Comparison of ENCODE assay signal across 19 cellular contexts in genomic region chr9:13915591-13916301, GRCh38.
DNase-seq lines count a peak whose midpoint lies in the region; ATAC-seq and TF ChIP-seq lines count a peak whose summit lies in the region.
"Had no signal": no experiment of that assay in that cellular context is flagged by ENCODE, and none has a peak within 500 bp of the region (broad histone marks: within the 10 kb centered on the region; RNA-seq: fewer than 3 reads in every experiment).

No MANE protein-coding gene starts in this region.

- H2BK20ac ChIP-seq in IMR-90 (ENCODE audit: low read depth, low read length), result no peak overlapping the region

- no peak overlapping the region for H4K8ac ChIP-seq in IMR-90 (ENCODE audit: low read depth in 2 of 2, low read length in 2 of 2)

- no peaks in the 10 kb centered on the region for H3K9me1 ChIP-seq in IMR-90 (ENCODE audit: insufficient read depth, low read length)

- H3K36me3 Mint-ChIP-seq in mesothelial cell of epicardium, result no peaks in the 10 kb centered on the region
- no peaks in the 10 kb centered on the region for H3K36me3 Mint-ChIP-seq in activated CD8-positive, alpha-beta memory T cell treated with anti-CD3 and anti-CD28 coated beads, Interleukin-2, amount 10 ng/mL, durations not matched to agents 7 days and 5 days
- H3K36me3 Mint-ChIP-seq: brain; naive thymus-derived CD4-positive, alpha-beta T cell had no signal

- no peak overlapping the region for H3K18ac ChIP-seq in IMR-90 (ENCODE audit: low read depth, low read length)

- H2BK120ac ChIP-seq in IMR-90 (ENCODE audit: low read depth, low read length), result no peak overlapping the region

- peaks cover 55% of the 10 kb centered on the region for H3K4me1 Mint-ChIP-seq in mesothelial cell of epicardium
- H3K4me1 Mint-ChIP-seq in activated CD8-positive, alpha-beta memory T cell treated with anti-CD3 and anti-CD28 coated beads, Interleukin-2, amount 10 ng/mL, durations not matched to agents 7 days and 5 days, result no peaks in the 10 kb centered on the region
- H3K4me1 Mint-ChIP-seq: naive thymus-derived CD4-positive, alpha-beta T cell had no signal

- TF ChIP-seq CTCF in IMR-90 (conservative IDR thresholded peaks at IDR 0.05; ENCODE audit: low read depth, low read length) (no peak), fibroblast of mammary gland (conservative IDR thresholded peaks at IDR 0.05; ENCODE audit: control insufficient read depth, insufficient read depth, low read depth, low read length) (no peak), mesothelial cell of epicardium (IDR thresholded peaks at IDR 0.05; ENCODE audit: unreplicated experiment) (no peak)

- H3K79me1 ChIP-seq in IMR-90 (ENCODE audit: low read depth in 1 of 2, low read length in 2 of 2), result no peaks in the 10 kb centered on the region

- no peak for TF ChIP-seq RAD21 in IMR-90 (IDR thresholded peaks at IDR 0.05; ENCODE audit: low read length)

- in situ Hi-C loops in IMR-90 (cut with MboI; ENCODE audit: low sequenced_read_pairs), result no loop called here

- no peak overlapping the region for H3K4ac ChIP-seq in IMR-90 (ENCODE audit: low read depth, low read length)

- H3K9me3 Mint-ChIP-seq in mesothelial cell of epicardium, result no peaks in the 10 kb centered on the region
- H3K9me3 Mint-ChIP-seq in activated CD8-positive, alpha-beta memory T cell treated with anti-CD3 and anti-CD28 coated beads, Interleukin-2, amount 10 ng/mL, durations not matched to agents 7 days and 5 days (ENCODE audit: low read depth), result peaks cover 4% of the 10 kb centered on the region

- CTCF ChIA-PET in IMR-90 (lab: Yijun Ruan, JAX), result interaction anchor here (1.6 kb wide), 1 partner anchor 438 kb away, joined by 3 read pairs; no protein-coding TSS in a partner anchor
- CTCF ChIA-PET in activated CD8-positive, alpha-beta memory T cell treated with anti-CD3 and anti-CD28 coated beads, Interleukin-2, amount 10 ng/mL, durations not matched to agents 7 days and 5 days (lab: Charles Lee), result no interaction called here

- H3K4me2 ChIP-seq in IMR-90 (ENCODE audit: low read depth, low read length), result no peak overlapping the region

- BruUV-seq in IMR-90 (replicated peaks; lab: Mats Ljungman, UMichigan), result no TSS peak

- H4K5ac ChIP-seq in IMR-90 (ENCODE audit: low read depth, low read length), result no peak overlapping the region

- H3K27ac Mint-ChIP-seq in mesothelial cell of epicardium, result peak overlapping the region; percentile 35
- H3K27ac Mint-ChIP-seq in activated CD8-positive, alpha-beta memory T cell treated with anti-CD3 and anti-CD28 coated beads, Interleukin-2, amount 10 ng/mL, durations not matched to agents 7 days and 5 days, result no peak overlapping the region
- H3K27ac Mint-ChIP-seq: brain; naive thymus-derived CD4-positive, alpha-beta T cell had no signal

- H3K27me3 Mint-ChIP-seq in mesothelial cell of epicardium (ENCODE audit: low read depth), result no peaks in the 10 kb centered on the region
- H3K27me3 Mint-ChIP-seq in activated CD8-positive, alpha-beta memory T cell treated with anti-CD3 and anti-CD28 coated beads, Interleukin-2, amount 10 ng/mL, durations not matched to agents 7 days and 5 days, result no peaks in the 10 kb centered on the region
- H3K27me3 Mint-ChIP-seq: naive thymus-derived CD4-positive, alpha-beta T cell had no signal

- POLR2A ChIA-PET in IMR-90 (lab: Charles Lee; ENCODE audit: unreplicated experiment), result no interaction called here

- no peak overlapping the region for H3K9ac ChIP-seq in IMR-90 (ENCODE audit: low read depth, low read length)

- H3K27me3 ChIP-seq in IMR-90 (ENCODE audit: control insufficient read depth, insufficient read depth, low read length), result no peaks in the 10 kb centered on the region
- H3K27me3 ChIP-seq: dorsolateral prefrontal cortex, suprapubic skin had no signal

- H3K14ac ChIP-seq in IMR-90 (replicated peaks; ENCODE audit: low read depth, low read length), result no peak overlapping the region

- H3K9me3 ChIP-seq in IMR-90 (ENCODE audit: control insufficient read depth, insufficient read depth, low read length), result no peaks in the 10 kb centered on the region
- H3K9me3 ChIP-seq: Caco-2, suprapubic skin had no signal

- 60% methylated on average over 1 of the region's 4 CpGs; no CpG with 5 or more reads in 1 of the 2 experiments for WGBS in IMR-90 (ENCODE audit: extremely low coverage in 2 of 2, insufficient read length in 1 of 2), 2 experiments

- H2AK5ac ChIP-seq in IMR-90 (ENCODE audit: low read depth, low read length), result no peak overlapping the region

- no peak overlapping the region for H2BK5ac ChIP-seq in IMR-90 (ENCODE audit: low read depth, low read length, poor library complexity, severe bottlenecking)

- no peak overlapping the region for H2AK9ac ChIP-seq in IMR-90 (replicated peaks; ENCODE audit: low read depth, low read length, poor library complexity)

- ATAC-seq in IMR-90 (ENCODE audit: low read depth), result no peak
- ATAC-seq in activated CD8-positive, alpha-beta memory T cell treated with anti-CD3 and anti-CD28 coated beads, Interleukin-2, amount 10 ng/mL, durations not matched to agents 7 days and 5 days, result no peak
- ATAC-seq in GM21447 (IDR thresholded peaks at IDR 0.05; ENCODE audit: unreplicated experiment), result no peak
- ATAC-seq: naive thymus-derived CD4-positive, alpha-beta T cell had no signal

- H3K23ac ChIP-seq in IMR-90 (ENCODE audit: low read depth, low read length), result no peak overlapping the region

- intact Hi-C loops in IMR-90 (cut with micrococcal nuclease), result no loop called here

- H3K4me3 ChIP-seq in IMR-90 (ENCODE audit: insufficient read depth, low read depth, low read length), result no peak overlapping the region
- H3K4me3 ChIP-seq in fibroblast of mammary gland (ENCODE audit: control insufficient read depth, low read depth, low read length), result no peak overlapping the region
- H3K4me3 ChIP-seq: dorsolateral prefrontal cortex, suprapubic skin had no signal

- H3K4me1 ChIP-seq in IMR-90 (ENCODE audit: control insufficient read depth, insufficient read depth, low read length), result no peaks in the 10 kb centered on the region
- H3K4me1 ChIP-seq: Caco-2, suprapubic skin had no signal

- no peak overlapping the region for H3K27ac ChIP-seq in IMR-90 (ENCODE audit: insufficient read depth, low read length)
- H3K27ac ChIP-seq: dorsolateral prefrontal cortex, suprapubic skin had no signal

- no peaks in the 10 kb centered on the region for H3K36me3 ChIP-seq in IMR-90 (ENCODE audit: control insufficient read depth, insufficient read depth, low read length)
- H3K36me3 ChIP-seq: suprapubic skin had no signal

- no peak overlapping the region for H2BK15ac ChIP-seq in IMR-90 (ENCODE audit: low read depth, low read length)

- DNase-seq in IMR-90 (peak; percentile 35), RKO (ENCODE audit: low spot score) (peak; percentile 9), fibroblast of mammary gland (ENCODE audit: low read depth) (peak; percentile 34), mesothelial cell of epicardium (ENCODE audit: low spot score in 2 of 2, unreplicated experiment in 2 of 2) (no peak), T-helper 9 cell (no peak), NCI-H2107 treated with DMSO at 0.1 percent for 48 hours (lab: John Stamatoyannopoulos, UW; ENCODE audit: unreplicated experiment) (no peak)
- DNase-seq in activated CD8-positive, alpha-beta memory T cell treated with anti-CD3 and anti-CD28 coated beads, Interleukin-2, amount 10 ng/mL, durations not matched to agents 7 days and 5 days, result no peak
- DNase-seq: activated CD4-positive, alpha-beta T cell treated with anti-CD3 and anti-CD28 coated beads for 4 hours; activated gamma-delta T cell treated with Interleukin-2 at 50 U/mL for 16 hours; AML-193; Caco-2; dorsolateral prefrontal cortex; erythroblast; naive thymus-derived CD4-positive, alpha-beta T cell; NCI-H2171 treated with DMSO at 0.1 percent for 48 hours; NK-92 treated with Interleukin-12 subunit alpha and Interleukin-12 subunit beta, amount 100 ng/mL, for 24 hours had no signal

- no peak for TF ChIP-seq POLR2A in IMR-90 (IDR thresholded peaks at IDR 0.05; ENCODE audit: low read depth, low read length)

- no peak overlapping the region for H2AFZ ChIP-seq in IMR-90 (replicated peaks; ENCODE audit: low read length, poor library complexity)

- no peak overlapping the region for H3K4me3 Mint-ChIP-seq in mesothelial cell of epicardium
- no peak overlapping the region for H3K4me3 Mint-ChIP-seq in activated CD8-positive, alpha-beta memory T cell treated with anti-CD3 and anti-CD28 coated beads, Interleukin-2, amount 10 ng/mL, durations not matched to agents 7 days and 5 days
- H3K4me3 Mint-ChIP-seq: brain; naive thymus-derived CD4-positive, alpha-beta T cell had no signal

- no peaks in the 10 kb centered on the region for H4K20me1 ChIP-seq in IMR-90 (ENCODE audit: insufficient read depth, low read length)

- H3K56ac ChIP-seq in IMR-90 (ENCODE audit: extremely low read depth, insufficient read depth, low read length), result no peak overlapping the region

- dilution Hi-C loops in IMR-90 (cut with HindIII; ENCODE audit: low sequenced_read_pairs, unreplicated experiment), result no loop called here

- H4K91ac ChIP-seq in IMR-90 (ENCODE audit: insufficient read depth, low read depth, low read length), result no peak overlapping the region

TF ChIP-seq in IMR-90, 13 proteins besides CTCF, POLR2A, EP300 and RAD21 (continues in another document):
- TF ChIP-seq, protein P1, sequence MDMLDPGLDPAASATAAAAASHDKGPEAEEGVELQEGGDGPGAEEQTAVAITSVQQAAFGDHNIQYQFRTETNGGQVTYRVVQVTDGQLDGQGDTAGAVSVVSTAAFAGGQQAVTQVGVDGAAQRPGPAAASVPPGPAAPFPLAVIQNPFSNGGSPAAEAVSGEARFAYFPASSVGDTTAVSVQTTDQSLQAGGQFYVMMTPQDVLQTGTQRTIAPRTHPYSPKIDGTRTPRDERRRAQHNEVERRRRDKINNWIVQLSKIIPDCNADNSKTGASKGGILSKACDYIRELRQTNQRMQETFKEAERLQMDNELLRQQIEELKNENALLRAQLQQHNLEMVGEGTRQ (IDR thresholded peaks at IDR 0.05; ENCODE audit: low read depth, low read length), result no peak
- TF ChIP-seq NFE2L2 (IDR thresholded peaks at IDR 0.05; ENCODE audit: low read depth, low read length) (no peak), RFX5 (IDR thresholded peaks at IDR 0.05; ENCODE audit: low read depth, low read length) (no peak), CHD1 (IDR thresholded peaks at IDR 0.05; ENCODE audit: low read depth, low read length) (no peak), RCOR1 (IDR thresholded peaks at IDR 0.05; ENCODE audit: insufficient replicate concordance, low read length) (no peak), MXI1 (IDR thresholded peaks at IDR 0.05; ENCODE audit: borderline replicate concordance, low read depth, low read length) (no peak), SMC3 (IDR thresholded peaks at IDR 0.05; ENCODE audit: low read depth, low read length) (no peak)

Comparison
In these comparisons a context has a peak if more than half of its experiments do, and no peak if none do; other contexts are left out.
1. DNase-seq: peak in IMR-90 (single experiment), RKO (single experiment) and fibroblast of mammary gland (single experiment); none in mesothelial cell of epicardium (0 of 2), T-helper 9 cell (single experiment), NCI-H2107 treated with DMSO at 0.1 percent for 48 hours (single experiment) and activated CD8-positive, alpha-beta memory T cell treated with anti-CD3 and anti-CD28 coated beads, Interleukin-2, amount 10 ng/mL, durations not matched to agents 7 days and 5 days (single experiment).